In the genomic region with DNA sequence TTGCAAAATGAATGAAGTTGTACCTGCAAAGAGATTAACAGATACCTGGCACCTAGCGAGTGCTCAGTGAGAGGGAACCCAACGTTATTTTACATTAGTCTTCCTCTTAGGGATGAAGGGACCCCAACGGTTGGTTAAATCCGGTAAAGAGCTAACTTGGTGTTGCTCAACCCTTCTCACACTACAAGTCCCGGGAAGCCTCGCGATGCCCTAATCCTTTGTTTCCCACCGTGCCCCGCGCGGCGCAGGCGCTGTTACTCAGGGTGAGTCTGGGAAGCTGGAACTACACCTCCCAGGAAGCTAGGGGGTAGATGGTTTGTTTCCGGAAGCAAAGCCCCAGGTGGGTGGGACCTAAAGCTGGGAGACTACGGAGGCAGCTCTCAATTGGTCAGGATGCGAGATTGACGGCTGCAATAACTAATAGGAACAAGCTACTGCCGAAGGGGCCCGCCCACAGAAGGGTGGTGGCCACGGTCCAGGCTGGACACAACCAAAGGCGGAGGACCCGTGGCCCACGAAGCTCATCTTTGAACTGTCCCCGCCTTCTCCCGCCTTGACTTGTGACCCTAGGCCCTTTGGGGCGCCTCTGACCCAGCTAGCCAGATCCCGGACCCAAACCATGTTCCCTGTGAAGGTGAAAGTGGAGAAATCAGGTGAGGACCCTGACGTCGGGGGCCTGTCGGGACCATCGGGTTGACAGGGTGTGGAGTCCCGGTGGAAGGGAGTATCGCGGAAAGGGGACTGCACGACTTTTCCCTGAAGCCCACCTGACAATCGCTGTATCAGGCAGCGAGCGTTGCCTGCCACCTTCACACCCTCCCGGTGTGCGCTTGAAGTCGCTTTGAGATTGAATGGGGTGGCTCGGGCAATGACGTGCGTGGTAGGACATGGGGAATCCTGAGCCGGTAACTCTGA, we compare ENCODE assay signal across 8 cellular contexts. TPM values are rescaled to one million over a fixed set of nuclear protein-coding genes. Genes with fewer than 3 reads are reported as not detected.
DNase-seq lines count a peak whose midpoint lies in the region; ATAC-seq, FAIRE-seq and TF ChIP-seq lines count a peak whose summit lies in the region.

A gene with protein sequence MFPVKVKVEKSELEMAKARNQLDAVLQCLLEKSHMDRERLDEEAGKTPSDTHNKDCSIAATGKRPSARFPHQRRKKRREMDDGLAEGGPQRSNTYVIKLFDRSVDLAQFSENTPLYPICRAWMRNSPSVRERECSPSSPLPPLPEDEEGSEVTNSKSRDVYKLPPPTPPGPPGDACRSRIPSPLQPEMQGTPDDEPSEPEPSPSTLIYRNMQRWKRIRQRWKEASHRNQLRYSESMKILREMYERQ (plus strand): TSS at position 471 of the 915 bp plus-strand sequence. CDS start 149 bp downstream, at position 620.

- no peaks in the 10 kb centered on the region for H3K36me3 ChIP-seq in Loucy (ENCODE audit: insufficient read depth, low read length)

- peak; percentile 86 to 90 for ATAC-seq in natural killer cell treated with Interleukin-12 subunit alpha and Interleukin-12 subunit beta and Interleukin-15 and Interleukin-18, amount 100 ng/mL, for 72 hours
- ATAC-seq in stimulated activated naive CD8-positive, alpha-beta T cell treated with anti-CD3 and anti-CD28 coated beads, Interleukin-15, Interleukin-2, amounts not matched to agents 100 U/mL and 50 U/mL, for 24 hours = peak; percentile 83

- no peak for TF ChIP-seq CTCF in Loucy (conservative IDR thresholded peaks at IDR 0.05; ENCODE audit: low read length)
- no peak for TF ChIP-seq CTCF in fibroblast of pulmonary artery (IDR thresholded peaks at IDR 0.05; ENCODE audit: low read length, missing control alignments)

- peak within 1 kb of the TSS; percentile 83 for H3K4me3 ChIP-seq in Loucy (ENCODE audit: low read length, poor library complexity, severe bottlenecking)
- peak within 1 kb of the TSS; percentile 100 for H3K4me3 ChIP-seq in fibroblast of pulmonary artery (replicated peaks; ENCODE audit: low read depth, low read length)

- H3K9me3 ChIP-seq in Loucy (ENCODE audit: insufficient read depth, low read depth, low read length) = no peaks in the 10 kb centered on the region

- peak within 1 kb of the TSS; percentile 77 for H3K9ac ChIP-seq in Loucy (ENCODE audit: low read depth, low read length, poor library complexity, severe bottlenecking)

- peak within 1 kb of the TSS; percentile 76 to 94 for H3K27ac Mint-ChIP-seq in natural killer cell treated with Interleukin-12 subunit alpha and Interleukin-12 subunit beta and Interleukin-15 and Interleukin-18, amount 100 ng/mL, for 72 hours

- TF ChIP-seq POLR2A in H54 (IDR thresholded peaks at IDR 0.05; ENCODE audit: low read depth, low read length) (peak; percentile 81), Raji (IDR thresholded peaks at IDR 0.05; ENCODE audit: insufficient read depth, low read depth, low read length) (peak; percentile 64)

- H3K4me2 ChIP-seq in Loucy (ENCODE audit: low read depth, low read length, poor library complexity, severe bottlenecking) = peak within 1 kb of the TSS; percentile 78

- peak; percentile 99 for DNase-seq in EL
- DNase-seq in H54 (ENCODE audit: insufficient read length, low spot score) = peak; percentile 97
- peak; percentile 98 for DNase-seq in activated effector memory CD4-positive, alpha-beta T cell treated with Interleukin-2 at 50 U/mL for 16 hours
- peak; percentile 100 for DNase-seq in fibroblast of pulmonary artery (ENCODE audit: low read depth)
- DNase-seq in natural killer cell treated with Interleukin-12 subunit alpha and Interleukin-12 subunit beta and Interleukin-15 and Interleukin-18, amount 100 ng/mL, for 72 hours (ENCODE audit: low spot score) = peak; percentile 99
- DNase-seq in stimulated activated naive CD8-positive, alpha-beta T cell treated with anti-CD3 and anti-CD28 coated beads, Interleukin-15, Interleukin-2, amounts not matched to agents 100 U/mL and 50 U/mL, for 24 hours = peak; percentile 98

- H3K79me2 ChIP-seq in Loucy (ENCODE audit: insufficient read depth, low read length) = peaks cover 22% of the 10 kb centered on the region

- H3K27me3 Mint-ChIP-seq in natural killer cell treated with Interleukin-12 subunit alpha and Interleukin-12 subunit beta and Interleukin-15 and Interleukin-18, amount 100 ng/mL, for 72 hours = no peaks in the 10 kb centered on the region

- H3K36me3 Mint-ChIP-seq in natural killer cell treated with Interleukin-12 subunit alpha and Interleukin-12 subunit beta and Interleukin-15 and Interleukin-18, amount 100 ng/mL, for 72 hours = no peaks in the 10 kb centered on the region

- H3K4me3 Mint-ChIP-seq in natural killer cell treated with Interleukin-12 subunit alpha and Interleukin-12 subunit beta and Interleukin-15 and Interleukin-18, amount 100 ng/mL, for 72 hours = peak within 1 kb of the TSS; percentile 98

- peak; percentile 88 for FAIRE-seq in H54 (lab: Jason Lieb, UNC)

- peaks cover 36 to 41% of the 10 kb centered on the region in 2 donors for H3K4me1 Mint-ChIP-seq in natural killer cell treated with Interleukin-12 subunit alpha and Interleukin-12 subunit beta and Interleukin-15 and Interleukin-18, amount 100 ng/mL, for 72 hours (ENCODE audit: low read depth in 2 of 2)

- no peaks in the 10 kb centered on the region for H3F3A ChIP-seq in Loucy (ENCODE audit: low read depth)

- peak within 1 kb of the TSS; percentile 89 for H2AFZ ChIP-seq in Loucy (ENCODE audit: low read length)

- H3K27me3 ChIP-seq in Loucy (ENCODE audit: insufficient read depth, low read length, poor library complexity, severe bottlenecking) = no peaks in the 10 kb centered on the region

- no peaks in the 10 kb centered on the region for H3K9me3 Mint-ChIP-seq in natural killer cell treated with Interleukin-12 subunit alpha and Interleukin-12 subunit beta and Interleukin-15 and Interleukin-18, amount 100 ng/mL, for 72 hours

- no peaks in the 10 kb centered on the region for H3K9me2 ChIP-seq in Loucy (replicated peaks; ENCODE audit: low read depth, low read length)

- peaks cover 23% of the 10 kb centered on the region for H3K4me1 ChIP-seq in Loucy (ENCODE audit: insufficient read depth, low read length, poor library complexity, severe bottlenecking)

- H4K20me1 ChIP-seq in Loucy (ENCODE audit: insufficient read depth, low read length, poor library complexity, severe bottlenecking) = no peaks in the 10 kb centered on the region

RNA-seq across cellular contexts. Expression of the gene that starts here (rescaled TPM):
- 10 to 100 TPM in 1 of 2 donors, 1 to 10 TPM in 1; 9.6 to 24.7 TPM for total RNA-seq in natural killer cell treated with Interleukin-12 subunit alpha and Interleukin-12 subunit beta and Interleukin-15 and Interleukin-18, amount 100 ng/mL, for 72 hours

Comparison
In these comparisons a context has a peak if more than half of its experiments do, and no peak if none do; other contexts are left out.
1. Peak in every context shown above with its lines: DNase-seq, ATAC-seq and H3K4me3 ChIP-seq.